8 cellular contexts compared by ENCODE assay signal in genomic region chr20:53914091-53914860, GRCh38.
DNase-seq lines count a peak whose midpoint lies in the region; ATAC-seq and TF ChIP-seq lines count a peak whose summit lies in the region.

No MANE protein-coding gene starts in this region.

- H3K4me3 Mint-ChIP-seq in activated naive CD8-positive, alpha-beta T cell treated with anti-CD3 and anti-CD28 coated beads, Interleukin-2, amount 50 U/mL, for 24 hours = peak overlapping the region; percentile 83

- 50 to 61% methylated on average over 1 to 4 of the region's 9 CpGs for WGBS in mesodermal cell (ENCODE audit: insufficient coverage in 2 of 2), 2 experiments

- no peaks in the 10 kb centered on the region for H3K27me3 Mint-ChIP-seq in activated naive CD8-positive, alpha-beta T cell treated with anti-CD3 and anti-CD28 coated beads, Interleukin-2, amount 50 U/mL, for 24 hours

- ATAC-seq in Right ventricle myocardium superior (ENCODE audit: poor library complexity) (no peak), GM19023 (IDR thresholded peaks at IDR 0.05; ENCODE audit: unreplicated experiment) (no peak), HG03108 (IDR thresholded peaks at IDR 0.05; ENCODE audit: unreplicated experiment) (no peak), GM18520 (IDR thresholded peaks at IDR 0.05; ENCODE audit: unreplicated experiment) (no peak)
- no peak for ATAC-seq in activated naive CD8-positive, alpha-beta T cell treated with anti-CD3 and anti-CD28 coated beads, Interleukin-2, amount 50 U/mL, for 24 hours

- peaks cover 0 to 34% of the 10 kb centered on the region in 2 donors for H3K4me1 ChIP-seq in right atrium auricular region
- H3K4me1 ChIP-seq in mesodermal cell (ENCODE audit: control insufficient read depth, insufficient read depth, low read length, poor library complexity, severe bottlenecking) = peaks cover 42% of the 10 kb centered on the region

- H3K36me3 ChIP-seq in right atrium auricular region = no peaks in the 10 kb centered on the region
- no peaks in the 10 kb centered on the region for H3K36me3 ChIP-seq in mesodermal cell (ENCODE audit: control insufficient read depth, insufficient read depth, low read length)

- intact Hi-C loops in Right ventricle myocardium superior (cut with DNase I) = no loop called here

- no peaks in the 10 kb centered on the region for H3K27me3 ChIP-seq in right atrium auricular region

- peaks cover 8% of the 10 kb centered on the region for H3K9me3 Mint-ChIP-seq in activated naive CD8-positive, alpha-beta T cell treated with anti-CD3 and anti-CD28 coated beads, Interleukin-2, amount 50 U/mL, for 24 hours

- no peak for TF ChIP-seq CTCF in right atrium auricular region (IDR thresholded peaks at IDR 0.05)

- H3K4me3 ChIP-seq in right atrium auricular region (peak overlapping the region in 1 of 2 donors; percentile 64), mesodermal cell (ENCODE audit: extremely low read depth, insufficient read depth, low read length, poor library complexity, severe bottlenecking) (no peak overlapping the region)

- peak overlapping the region; percentile 90 for H3K27ac ChIP-seq in right atrium auricular region
- H3K27ac ChIP-seq in mesodermal cell (ENCODE audit: low read depth, low read length, severe bottlenecking) = peak overlapping the region; percentile 38

- H3K36me3 Mint-ChIP-seq in activated naive CD8-positive, alpha-beta T cell treated with anti-CD3 and anti-CD28 coated beads, Interleukin-2, amount 50 U/mL, for 24 hours (ENCODE audit: low read depth) = no peaks in the 10 kb centered on the region

- H3K4me1 Mint-ChIP-seq in activated naive CD8-positive, alpha-beta T cell treated with anti-CD3 and anti-CD28 coated beads, Interleukin-2, amount 50 U/mL, for 24 hours = peaks cover 58% of the 10 kb centered on the region

- H3K9me3 ChIP-seq in right atrium auricular region = no peaks in the 10 kb centered on the region
- H3K9me3 ChIP-seq in mesodermal cell (ENCODE audit: control insufficient read depth, low read length) = peaks cover 6% of the 10 kb centered on the region

- DNase-seq in right atrium auricular region (ENCODE audit: low spot score) = peak; percentile 57
- DNase-seq in Right ventricle myocardium superior = no peak
- no peak for DNase-seq in activated naive CD8-positive, alpha-beta T cell treated with anti-CD3 and anti-CD28 coated beads, Interleukin-2, amount 50 U/mL, for 24 hours
- DNase-seq in GM03348 (ENCODE audit: low spot score) = no peak

- peak overlapping the region; percentile 36 for H3K27ac Mint-ChIP-seq in activated naive CD8-positive, alpha-beta T cell treated with anti-CD3 and anti-CD28 coated beads, Interleukin-2, amount 50 U/mL, for 24 hours
